ENCODE assay signal across 9 cellular contexts in the genomic region with DNA sequence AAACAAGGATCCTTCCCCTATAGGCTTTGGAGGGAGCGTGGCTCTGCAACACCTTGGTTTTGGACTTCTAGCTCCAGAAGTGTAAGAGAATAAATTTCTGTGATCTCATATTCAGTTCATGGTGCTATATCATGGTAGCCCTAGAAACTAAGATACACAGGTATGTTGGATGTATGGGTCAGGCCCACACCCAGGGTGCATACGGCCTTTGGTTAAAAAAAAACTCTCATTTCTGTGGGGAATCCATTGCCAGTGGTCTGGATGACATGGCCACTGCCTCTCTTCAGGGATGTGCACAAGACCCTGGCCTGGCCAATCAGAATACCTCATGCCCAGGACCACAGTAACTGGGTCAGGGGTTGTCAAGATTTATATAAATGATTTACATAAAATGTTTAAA. TPM values are rescaled to one million over a fixed set of nuclear protein-coding genes. Genes with fewer than 3 reads are reported as not detected.
"Had no signal": no experiment of that assay in that cellular context is flagged by ENCODE, and none has a peak within 500 bp of the region (broad histone marks: within the 10 kb centered on the region; RNA-seq: fewer than 3 reads in every experiment).

No MANE protein-coding gene starts in this region.

- H3K27ac Mint-ChIP-seq: IgD-negative memory B cell had no signal

- H3K9me3 Mint-ChIP-seq: IgD-negative memory B cell had no signal

- H3K4me3 ChIP-seq: K562 had no signal

- ATAC-seq: HepG2, K562 had no signal

- H3K36me3 Mint-ChIP-seq: IgD-negative memory B cell had no signal

- H3K4me3 Mint-ChIP-seq: IgD-negative memory B cell had no signal

- H3K27ac ChIP-seq: HL-60 had no signal

- DNase-seq: IMR-90, KBM-7, KG1 had no signal

RNA-seq across cellular contexts. Expression of gene CD34, which starts 56.8 kb away (rescaled TPM):
- total RNA-seq: HepG2, HT-29, HT1080, IMR-90, K562 had no signal
